12 cellular contexts compared by ENCODE assay signal in genomic region chr1:117147856-117148588, GRCh38. TPM values are rescaled to one million over a fixed set of nuclear protein-coding genes. Genes with fewer than 3 reads are reported as not detected.
DNase-seq lines count a peak whose midpoint lies in the region; ATAC-seq and TF ChIP-seq lines count a peak whose summit lies in the region.
"Had no signal": no experiment of that assay in that cellular context is flagged by ENCODE, and none has a peak within 500 bp of the region (broad histone marks: within the 10 kb centered on the region; RNA-seq: fewer than 3 reads in every experiment).

No MANE protein-coding gene starts in this region.

- peaks cover 4% of the 10 kb centered on the region; the same call in 1 of the 2 replicates for H3K9me3 ChIP-seq in HAP-1
- no peaks in the 10 kb centered on the region for H3K9me3 ChIP-seq in psoas muscle

- no peaks in the 10 kb centered on the region for H3K4me1 Mint-ChIP-seq in activated CD8-positive, alpha-beta T cell treated with anti-CD3 and anti-CD28 coated beads for 36 hours (ENCODE audit: low read depth)

- no peak overlapping the region for H3K4me3 Mint-ChIP-seq in activated CD8-positive, alpha-beta T cell treated with anti-CD3 and anti-CD28 coated beads for 36 hours
- H3K4me3 Mint-ChIP-seq: activated CD4-positive, alpha-beta memory T cell treated with anti-CD3 and anti-CD28 coated beads for 36 hours had no signal

- H3K4me1 ChIP-seq in HAP-1 = peaks cover 13% of the 10 kb centered on the region
- peaks cover 11% of the 10 kb centered on the region for H3K4me1 ChIP-seq in psoas muscle

- H3K27me3 ChIP-seq in HAP-1 (ENCODE audit: low read depth) (no peaks in the 10 kb centered on the region), psoas muscle (ENCODE audit: insufficient read depth in 3 of 3, low read length in 2 of 3) (no peaks in the 10 kb centered on the region)

- H3K36me3 ChIP-seq in HAP-1 (replicated peaks) = no peaks in the 10 kb centered on the region
- H3K36me3 ChIP-seq in psoas muscle (ENCODE audit: insufficient read depth in 1 of 2, low read depth in 1 of 2) = no peaks in the 10 kb centered on the region

- POLR2A ChIA-PET in activated CD8-positive, alpha-beta T cell treated with anti-CD3 and anti-CD28 coated beads for 36 hours (lab: Charles Lee) = no interaction called here

- 57 to 75% (median 66%) methylated on average over 5 of the region's 5 CpGs for WGBS in psoas muscle, 3 donors

- H3K4me3 ChIP-seq in HAP-1 (no peak overlapping the region), choroid plexus epithelial cell (ENCODE audit: low read depth, low read length) (no peak overlapping the region), psoas muscle (peak overlapping the region; percentile 39)

- H3K36me3 Mint-ChIP-seq in activated CD8-positive, alpha-beta T cell treated with anti-CD3 and anti-CD28 coated beads for 36 hours (ENCODE audit: low read depth) = no peaks in the 10 kb centered on the region
- H3K36me3 Mint-ChIP-seq: activated CD4-positive, alpha-beta memory T cell treated with anti-CD3 and anti-CD28 coated beads for 36 hours had no signal

- DNase-seq in HAP-1 (ENCODE audit: low spot score in 2 of 2) = peak; percentile 9 to 23
- DNase-seq in NCI-H526 treated with DMSO at 0.1 percent for 48 hours (lab: John Stamatoyannopoulos, UW) = peak; percentile 38
- peak; percentile 46 for DNase-seq in choroid plexus epithelial cell (ENCODE audit: low read depth)
- no peak for DNase-seq in psoas muscle
- DNase-seq in activated CD8-positive, alpha-beta T cell treated with anti-CD3 and anti-CD28 coated beads for 36 hours = no peak
- DNase-seq in cerebellar nuclear complex (lab: John Stamatoyannopoulos, UW) = no peak
- no peak for DNase-seq in NCI-H2196 treated with DMSO at 0.1 percent for 48 hours (lab: John Stamatoyannopoulos, UW; ENCODE audit: unreplicated experiment)
- DNase-seq: activated CD4-positive, alpha-beta memory T cell treated with anti-CD3 and anti-CD28 coated beads for 36 hours; activated naive CD4-positive, alpha-beta T cell treated with anti-CD3 and anti-CD28 coated beads, Interleukin-2, amount 50 U/mL, for 16 hours; Kasumi-1; NK-92 treated with Interleukin-12 subunit alpha and Interleukin-12 subunit beta, amount 100 ng/mL, for 24 hours; substantia nigra had no signal

- H3K27ac Mint-ChIP-seq in activated CD8-positive, alpha-beta T cell treated with anti-CD3 and anti-CD28 coated beads for 36 hours = no peak overlapping the region
- H3K27ac Mint-ChIP-seq: activated CD4-positive, alpha-beta memory T cell treated with anti-CD3 and anti-CD28 coated beads for 36 hours had no signal

- H3K9me3 Mint-ChIP-seq in activated CD8-positive, alpha-beta T cell treated with anti-CD3 and anti-CD28 coated beads for 36 hours = peaks cover 8% of the 10 kb centered on the region

- ATAC-seq in psoas muscle = peak; percentile 63 to 84 (median 78)
- ATAC-seq in activated CD8-positive, alpha-beta T cell treated with anti-CD3 and anti-CD28 coated beads for 36 hours = no peak

- H3K27me3 Mint-ChIP-seq in activated CD8-positive, alpha-beta T cell treated with anti-CD3 and anti-CD28 coated beads for 36 hours = peaks cover 12% of the 10 kb centered on the region

- TF ChIP-seq CTCF in choroid plexus epithelial cell (conservative IDR thresholded peaks at IDR 0.05; ENCODE audit: low read depth, low read length) (no peak), psoas muscle (IDR thresholded peaks at IDR 0.05) (no peak)
- TF ChIP-seq CTCF in activated CD8-positive, alpha-beta T cell treated with anti-CD3 and anti-CD28 coated beads for 36 hours (IDR thresholded peaks at IDR 0.05) = no peak

- in situ Hi-C loops in HAP-1 (cut with MboI; ENCODE audit: low sequenced_read_pairs) = no loop called here

- CTCF ChIA-PET in activated CD8-positive, alpha-beta T cell treated with anti-CD3 and anti-CD28 coated beads for 36 hours (lab: Charles Lee) = interaction anchor here (1.3 kb wide), 1 partner anchor 10 kb away, joined by 4 read pairs; no protein-coding TSS in a partner anchor

- intact Hi-C loops in psoas muscle (cut with DNase I) = loop anchor here in 1 of 2 donors (5.0 kb wide), 1 partner anchor 219 kb away; the partner anchor contains the start of gene MAN1A2
- intact Hi-C loops in activated CD8-positive, alpha-beta T cell treated with anti-CD3 and anti-CD28 coated beads for 36 hours (cut with micrococcal nuclease) = no loop called here

- peak overlapping the region; percentile 88 for H3K27ac ChIP-seq in psoas muscle

RNA-seq across cellular contexts. Expression of gene TRIM45, which starts 26.5 kb away (rescaled TPM):
- 10 to 100 TPM in 3 of 4 donors, 1 to 10 TPM in 1; 7.3 to 25.4 (median 13.2) TPM for total RNA-seq in psoas muscle
- polyA plus RNA-seq in psoas muscle = 10 to 100 TPM in 1 of 3 donors, 1 to 10 TPM in 2; 3.3 to 17.1 (median 8.4) TPM
- total RNA-seq in activated CD8-positive, alpha-beta T cell treated with anti-CD3 and anti-CD28 coated beads for 36 hours = under 1 TPM; 0.27 TPM

Comparison
In these comparisons a context has a peak if more than half of its experiments do, and no peak if none do; other contexts are left out.
1. DNase-seq: peak in HAP-1 (2 of 2), NCI-H526 treated with DMSO at 0.1 percent for 48 hours (single experiment) and choroid plexus epithelial cell (single experiment); none in psoas muscle (0 of 2), activated CD8-positive, alpha-beta T cell treated with anti-CD3 and anti-CD28 coated beads for 36 hours (single experiment), cerebellar nuclear complex (0 of 2) and NCI-H2196 treated with DMSO at 0.1 percent for 48 hours (single experiment).
2. RNA of gene TRIM45, which starts 26.5 kb away (total RNA-seq): 7.3 to 25.4 TPM in psoas muscle; 0.27 TPM in activated CD8-positive, alpha-beta T cell treated with anti-CD3 and anti-CD28 coated beads for 36 hours; every median in the first group is over 4 times any median in the second.